In the genomic region with DNA sequence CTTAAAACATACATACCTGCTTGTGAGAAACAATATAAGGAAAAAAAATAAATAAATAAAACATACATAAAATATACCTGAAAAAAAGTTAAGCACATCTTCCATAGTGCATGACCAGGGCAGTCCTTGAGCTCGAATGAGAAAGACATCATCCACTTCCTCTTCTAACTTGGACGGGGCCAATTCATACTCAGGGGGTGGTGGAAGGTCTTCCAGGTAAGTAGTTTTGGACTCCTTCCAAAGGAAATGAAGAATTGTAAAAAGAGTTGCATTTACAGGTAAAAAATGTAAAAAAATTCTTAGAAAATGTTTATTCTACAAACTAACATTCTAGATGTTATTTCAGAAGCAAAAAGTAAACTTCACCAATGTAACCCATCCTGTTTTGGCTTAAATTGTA, we compare ENCODE assay signal across 1 cellular context.
TF ChIP-seq lines count a peak whose summit lies in the region.

No MANE protein-coding gene starts in this region.

TF ChIP-seq in HepG2, 621 proteins besides CTCF, POLR2A, EP300 and RAD21:
- TF ChIP-seq TRIM24 (CRISPR knock-in tag; IDR thresholded peaks at IDR 0.05) = no peak
- TF ChIP-seq, protein P1, sequence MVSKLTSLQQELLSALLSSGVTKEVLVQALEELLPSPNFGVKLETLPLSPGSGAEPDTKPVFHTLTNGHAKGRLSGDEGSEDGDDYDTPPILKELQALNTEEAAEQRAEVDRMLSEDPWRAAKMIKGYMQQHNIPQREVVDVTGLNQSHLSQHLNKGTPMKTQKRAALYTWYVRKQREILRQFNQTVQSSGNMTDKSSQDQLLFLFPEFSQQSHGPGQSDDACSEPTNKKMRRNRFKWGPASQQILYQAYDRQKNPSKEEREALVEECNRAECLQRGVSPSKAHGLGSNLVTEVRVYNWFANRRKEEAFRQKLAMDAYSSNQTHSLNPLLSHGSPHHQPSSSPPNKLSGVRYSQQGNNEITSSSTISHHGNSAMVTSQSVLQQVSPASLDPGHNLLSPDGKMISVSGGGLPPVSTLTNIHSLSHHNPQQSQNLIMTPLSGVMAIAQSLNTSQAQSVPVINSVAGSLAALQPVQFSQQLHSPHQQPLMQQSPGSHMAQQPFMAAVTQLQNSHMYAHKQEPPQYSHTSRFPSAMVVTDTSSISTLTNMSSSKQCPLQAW (CRISPR knock-in tag; IDR thresholded peaks at IDR 0.05) = no peak
